In the genomic region with DNA sequence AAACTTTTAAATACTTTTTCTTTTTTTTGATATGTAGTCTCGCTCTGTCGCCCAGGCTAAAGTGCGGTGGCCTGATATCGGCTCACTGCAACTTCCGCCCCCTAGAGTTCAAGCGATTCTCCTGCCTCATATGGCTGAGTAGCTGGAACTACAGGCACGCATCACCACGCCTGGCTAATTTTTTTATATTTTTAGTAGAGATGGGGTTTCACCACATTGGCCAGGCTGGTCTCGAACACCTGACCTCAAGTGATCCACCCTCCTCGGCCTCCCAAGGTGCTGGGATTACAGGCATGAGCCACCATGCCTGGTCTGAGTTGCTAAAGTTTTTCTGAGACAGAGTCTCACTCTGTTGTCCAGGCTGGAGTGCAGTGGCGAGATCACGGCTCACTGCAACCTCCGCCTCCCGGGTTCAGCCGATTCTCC, we compare ENCODE assay signal across 8 cellular contexts. TPM values are rescaled to one million over a fixed set of nuclear protein-coding genes. Genes with fewer than 3 reads are reported as not detected.
DNase-seq lines count a peak whose midpoint lies in the region; ATAC-seq and TF ChIP-seq lines count a peak whose summit lies in the region.
"Not testable (repeated sequence)": the region's sequence is repeated elsewhere in the genome, so short reads cannot be mapped to it uniquely, and the experiment has no call there.

No MANE protein-coding gene starts in this region.

- H3K4me3 ChIP-seq in retinal pigment epithelial cell (ENCODE audit: low read length), result not testable (repeated sequence)

- H3K9me3 Mint-ChIP-seq in chondrocyte (ENCODE audit: low read depth), result not testable (repeated sequence)

- ATAC-seq in GM18868 (IDR thresholded peaks at IDR 0.05; ENCODE audit: unreplicated experiment) (peak; percentile 60), GM21390 (IDR thresholded peaks at IDR 0.05; ENCODE audit: unreplicated experiment) (peak; percentile 52), HG02678 (IDR thresholded peaks at IDR 0.05; ENCODE audit: unreplicated experiment) (peak; percentile 51), HG03280 (IDR thresholded peaks at IDR 0.05; ENCODE audit: unreplicated experiment) (peak; percentile 45)

- H3K36me3 Mint-ChIP-seq in chondrocyte (ENCODE audit: low read depth), result not testable (repeated sequence)

- peak; percentile 39 for TF ChIP-seq CTCF in chondrocyte (IDR thresholded peaks at IDR 0.05)
- peak; percentile 16 for TF ChIP-seq CTCF in retinal pigment epithelial cell (conservative IDR thresholded peaks at IDR 0.05; ENCODE audit: low read depth, low read length)

- not testable (repeated sequence) for H3K27me3 Mint-ChIP-seq in chondrocyte (ENCODE audit: low read depth)

- H3K4me1 Mint-ChIP-seq in chondrocyte (ENCODE audit: low read depth), result peaks cover 15% of the 10 kb centered on the region

- not testable (repeated sequence) for H3K4me3 Mint-ChIP-seq in chondrocyte (ENCODE audit: unreplicated experiment)

- DNase-seq in ELF-1 (ENCODE audit: low read depth, low spot score) (peak; percentile 49), NCI-H82 (lab: John Stamatoyannopoulos, UW) (peak; percentile 28)
- DNase-seq in chondrocyte (ENCODE audit: low spot score); retinal pigment epithelial cell (ENCODE audit: low read depth): not testable (repeated sequence)

- not testable (repeated sequence) for H3K27ac Mint-ChIP-seq in chondrocyte (ENCODE audit: unreplicated experiment)

RNA-seq across cellular contexts. Expression of gene BPNT1, which starts 3.3 kb away (rescaled TPM):
- 16.3 to 26.5 TPM (median 16.9 TPM) in 3 replicates for total RNA-seq in chondrocyte

RNA-seq across cellular contexts. Expression of gene IARS2, which starts 7.7 kb away (rescaled TPM):
- total RNA-seq in chondrocyte, result 64.2 to 71.9 TPM (median 64.9 TPM) in 3 replicates

RNA-seq across cellular contexts. Expression of gene EPRS1, which starts 40.0 kb away (rescaled TPM):
- total RNA-seq in chondrocyte, result 134 to 181 TPM (median 178 TPM) in 3 replicates
